15 cellular contexts compared by ENCODE assay signal in genomic region chr6:3739311-3739897, GRCh38.
"Had no signal": no experiment of that assay in that cellular context is flagged by ENCODE, and none has a peak within 500 bp of the region (broad histone marks: within the 10 kb centered on the region; RNA-seq: fewer than 3 reads in every experiment).

No MANE protein-coding gene starts in this region.

- H3K27ac Mint-ChIP-seq: activated CD4-positive, alpha-beta memory T cell treated with anti-CD3 and anti-CD28 coated beads, Interleukin-2, amount 10 ng/mL, durations not matched to agents 7 days and 5 days; effector memory CD8-positive, alpha-beta T cell; natural killer cell treated with Interleukin-12 subunit alpha and Interleukin-12 subunit beta and Interleukin-15 and Interleukin-18, amount 100 ng/mL, for 72 hours; T-helper 1 cell treated with Interleukin-12 subunit alpha and Interleukin-12 subunit beta and Interleukin-4 antibody, amounts not matched to agents 30 μg/mL and 1 μg/mL, for 36 hours had no signal

- H3K27me3 ChIP-seq: stomach, tibial nerve had no signal

- H3K36me3 Mint-ChIP-seq: natural killer cell treated with Interleukin-12 subunit alpha and Interleukin-12 subunit beta and Interleukin-15 and Interleukin-18, amount 100 ng/mL, for 72 hours had no signal

- H3K9me3 Mint-ChIP-seq: effector memory CD8-positive, alpha-beta T cell; natural killer cell treated with Interleukin-12 subunit alpha and Interleukin-12 subunit beta and Interleukin-15 and Interleukin-18, amount 100 ng/mL, for 72 hours; T-helper 1 cell treated with Interleukin-12 subunit alpha and Interleukin-12 subunit beta and Interleukin-4 antibody, amounts not matched to agents 30 μg/mL and 1 μg/mL, for 36 hours had no signal

- H3K4me3 ChIP-seq: stomach, tibial nerve had no signal

- H3K4me3 Mint-ChIP-seq: activated CD4-positive, alpha-beta memory T cell treated with anti-CD3 and anti-CD28 coated beads, Interleukin-2, amount 10 ng/mL, durations not matched to agents 7 days and 5 days; effector memory CD8-positive, alpha-beta T cell; natural killer cell treated with Interleukin-12 subunit alpha and Interleukin-12 subunit beta and Interleukin-15 and Interleukin-18, amount 100 ng/mL, for 72 hours; T-helper 1 cell treated with Interleukin-12 subunit alpha and Interleukin-12 subunit beta and Interleukin-4 antibody, amounts not matched to agents 30 μg/mL and 1 μg/mL, for 36 hours had no signal

- DNase-seq: activated CD4-positive, alpha-beta memory T cell treated with anti-CD3 and anti-CD28 coated beads, Interleukin-2, amount 10 ng/mL, durations not matched to agents 7 days and 5 days; activated CD4-positive, alpha-beta T cell treated with anti-CD3 and anti-CD28 coated beads for 1 hour; activated naive CD4-positive, alpha-beta T cell; caudate nucleus; effector memory CD8-positive, alpha-beta T cell; erythroblast; left colon; mammary epithelial cell; stimulated activated CD4-positive, alpha-beta T cell treated with anti-CD3 and anti-CD28 coated beads, Interleukin-15, amount 100 ng/mL, for 24 hours; stimulated activated CD4-positive, alpha-beta T cell treated with anti-CD3 and anti-CD28 coated beads, Interleukin-4, amount 100 ng/mL, for 4 hours; stomach had no signal

- ATAC-seq: effector memory CD8-positive, alpha-beta T cell; left colon; natural killer cell treated with Interleukin-12 subunit alpha and Interleukin-12 subunit beta and Interleukin-15 and Interleukin-18, amount 100 ng/mL, for 72 hours had no signal

- FAIRE-seq: TTC549 had no signal
